Comparison of ENCODE assay signal across 13 cellular contexts in genomic region chr3:171375704-171376103, GRCh38.
DNase-seq lines count a peak whose midpoint lies in the region; ATAC-seq and TF ChIP-seq lines count a peak whose summit lies in the region.
"Had no signal": no experiment of that assay in that cellular context is flagged by ENCODE, and none has a peak within 500 bp of the region (broad histone marks: within the 10 kb centered on the region; RNA-seq: fewer than 3 reads in every experiment).

No MANE protein-coding gene starts in this region.

- H3K4me3 ChIP-seq in brain microvascular endothelial cell (ENCODE audit: low read depth, low read length) (no peak overlapping the region), left lung (no peak overlapping the region), tibial nerve (no peak overlapping the region)
- H3K4me3 ChIP-seq: tibial artery had no signal

- WGBS in tibial nerve, 2 donors: 52 to 57% methylated on average over 7 of the region's 7 CpGs

- ATAC-seq in Right ventricle myocardium superior (ENCODE audit: poor library complexity) (peak; percentile 45), left lung (peak; percentile 10), GM18873 (IDR thresholded peaks at IDR 0.05; ENCODE audit: low FRiP score, unreplicated experiment) (no peak)

- peak overlapping the region; percentile 73 for H3K27ac ChIP-seq in brain microvascular endothelial cell
- peak overlapping the region; percentile 61 to 85 for H3K27ac ChIP-seq in left lung
- H3K27ac ChIP-seq in tibial nerve: peak overlapping the region in 3 of 4 donors; percentile 1 to 52 (median 34)
- H3K27ac ChIP-seq: tibial artery had no signal

- H3K36me3 ChIP-seq in brain microvascular endothelial cell (replicated peaks): peaks cover 2% of the 10 kb centered on the region
- H3K36me3 ChIP-seq in left lung: no peaks in the 10 kb centered on the region
- no peaks in the 10 kb centered on the region for H3K36me3 ChIP-seq in tibial nerve
- H3K36me3 ChIP-seq: tibial artery had no signal

- no peak for DNase-seq in Right ventricle myocardium superior
- DNase-seq in cardiac septum (ENCODE audit: low spot score): no peak
- DNase-seq in brain microvascular endothelial cell: no peak
- no peak for DNase-seq in left lung
- DNase-seq in tibial nerve (ENCODE audit: low spot score in 2 of 2): no peak
- no peak for DNase-seq in NCI-H1105 (lab: John Stamatoyannopoulos, UW)
- DNase-seq in retina: no peak
- DNase-seq: activated T-cell treated with anti-CD3 and anti-CD28 coated beads for 4 hours; effector CD4-positive, alpha-beta T cell; left cardiac atrium; stimulated activated CD4-positive, alpha-beta T cell treated with anti-CD3 and anti-CD28 coated beads, Interleukin-12 subunit alpha, Interleukin-12 subunit beta, amount 100 ng/mL, for 4 hours; tibial artery had no signal

- no peaks in the 10 kb centered on the region for H3K27me3 ChIP-seq in brain microvascular endothelial cell (replicated peaks)
- no peaks in the 10 kb centered on the region for H3K27me3 ChIP-seq in left lung
- H3K27me3 ChIP-seq in tibial nerve: no peaks in the 10 kb centered on the region
- H3K27me3 ChIP-seq: tibial artery had no signal

- in situ Hi-C loops in brain microvascular endothelial cell (cut with HindIII; ENCODE audit: low pct_ligation_motif_present, low sequenced_read_pairs): no loop called here

- H3K4me1 ChIP-seq in left lung: peaks cover 15 to 34% of the 10 kb centered on the region in 2 donors
- peaks cover 0 to 4% (median 0%) of the 10 kb centered on the region in 4 donors for H3K4me1 ChIP-seq in tibial nerve

- no peak for TF ChIP-seq POLR2A in tibial nerve (IDR thresholded peaks at IDR 0.05)

- H3K9me3 ChIP-seq in left lung (no peaks in the 10 kb centered on the region), tibial nerve (no peaks in the 10 kb centered on the region)
- H3K9me3 ChIP-seq: tibial artery had no signal

- intact Hi-C loops in Right ventricle myocardium superior (cut with DNase I): no loop called here
- intact Hi-C loops in cardiac septum (cut with DNase I): no loop called here
- intact Hi-C loops in left lung (cut with DNase I): no loop called here

- TF ChIP-seq CTCF in brain microvascular endothelial cell (IDR thresholded peaks at IDR 0.05; ENCODE audit: low read depth, low read length, missing control alignments) (no peak), left lung (IDR thresholded peaks at IDR 0.05) (no peak), tibial nerve (IDR thresholded peaks at IDR 0.05) (no peak)

- no peak for TF ChIP-seq EP300 in tibial nerve (IDR thresholded peaks at IDR 0.05)
